ENCODE assay signal across 9 cellular contexts in the genomic region with DNA sequence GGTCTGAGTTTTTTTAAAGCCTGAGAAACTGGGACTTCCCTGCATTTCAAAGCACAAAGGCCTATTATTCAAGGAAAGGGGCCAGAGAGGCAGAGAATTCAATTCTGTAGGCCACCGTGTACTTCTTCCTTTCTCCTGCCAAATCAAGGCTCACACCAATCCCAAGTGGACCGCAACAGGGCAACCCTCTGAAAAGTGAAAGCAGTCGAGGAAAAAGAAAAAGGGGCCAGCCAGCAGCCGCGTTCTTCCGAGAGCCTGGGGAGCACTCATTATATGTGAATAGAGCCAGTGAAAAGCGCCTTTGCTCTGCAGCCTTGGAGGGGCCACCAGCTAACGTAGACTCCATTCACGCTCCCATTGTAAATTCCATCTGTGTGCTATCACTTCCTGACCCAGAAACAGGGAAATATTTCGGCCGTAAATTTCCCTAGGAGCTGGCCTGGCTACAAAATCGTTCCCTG. TPM values are rescaled to one million over a fixed set of nuclear protein-coding genes. Genes with fewer than 3 reads are reported as not detected.
DNase-seq lines count a peak whose midpoint lies in the region; TF ChIP-seq lines count a peak whose summit lies in the region.
"Had no signal": no experiment of that assay in that cellular context is flagged by ENCODE, and none has a peak within 500 bp of the region (broad histone marks: within the 10 kb centered on the region; RNA-seq: fewer than 3 reads in every experiment).

No MANE protein-coding gene starts in this region.

- H3K36me3 ChIP-seq in HUES64 (ENCODE audit: insufficient read depth, low read length) (no peaks in the 10 kb centered on the region), endodermal cell (ENCODE audit: control insufficient read depth, insufficient read depth, low read length) (no peaks in the 10 kb centered on the region)

- peaks cover 13% of the 10 kb centered on the region for H3K4me1 ChIP-seq in HUES64 (ENCODE audit: insufficient read depth, low read length)
- H3K4me1 ChIP-seq in endodermal cell (ENCODE audit: control insufficient read depth, insufficient read depth, low read length), result no peaks in the 10 kb centered on the region

- H3K4me3 ChIP-seq in HUES64 (ENCODE audit: low read length) (peak overlapping the region; percentile 23), endodermal cell (ENCODE audit: low read length) (no peak overlapping the region), lower leg skin (ENCODE audit: low read depth, poor library complexity, severe bottlenecking) (no peak overlapping the region)

- H3K27me3 ChIP-seq in HUES64 (ENCODE audit: insufficient read depth, low read length) (no peaks in the 10 kb centered on the region), endodermal cell (ENCODE audit: control insufficient read depth, insufficient read depth, low read length, poor library complexity, severe bottlenecking) (no peaks in the 10 kb centered on the region)

- H3K9me3 ChIP-seq in HUES64 (ENCODE audit: insufficient read depth, low read depth, low read length), result no peaks in the 10 kb centered on the region
- H3K9me3 ChIP-seq in endodermal cell (ENCODE audit: control insufficient read depth, low read length), result no peaks in the 10 kb centered on the region

- H3K36me3 Mint-ChIP-seq in endodermal cell (ENCODE audit: low read depth), result no peaks in the 10 kb centered on the region

- H3K27ac Mint-ChIP-seq in endodermal cell, result peak overlapping the region; percentile 73
- H3K27ac Mint-ChIP-seq: activated CD8-positive, alpha-beta T cell treated with anti-CD3 and anti-CD28 coated beads for 36 hours had no signal

- DNase-seq in endodermal cell (peak; percentile 66), medulla oblongata (ENCODE audit: extremely low spot score) (peak; percentile 71), superior temporal gyrus (ENCODE audit: extremely low spot score) (peak; percentile 45), germinal center (ENCODE audit: low spot score) (no peak), lower leg skin (ENCODE audit: low spot score in 2 of 2) (no peak), mesenteric fat pad (ENCODE audit: low spot score) (no peak), HPDE6-E6E7 (ENCODE audit: extremely low spot score) (no peak)
- DNase-seq: activated CD8-positive, alpha-beta T cell treated with anti-CD3 and anti-CD28 coated beads for 36 hours had no signal

- H3K27me3 Mint-ChIP-seq in endodermal cell (ENCODE audit: insufficient read depth), result no peaks in the 10 kb centered on the region
- H3K27me3 Mint-ChIP-seq: activated CD8-positive, alpha-beta T cell treated with anti-CD3 and anti-CD28 coated beads for 36 hours had no signal

- intact Hi-C loops in lower leg skin (cut with DNase I; ENCODE audit: low total_unique reads), result no loop called here

- H3K27ac ChIP-seq in HUES64 (ENCODE audit: low read depth, low read length), result peak overlapping the region; percentile 83
- H3K27ac ChIP-seq in endodermal cell (ENCODE audit: low read depth, low read length), result peak overlapping the region; percentile 98

- H3K9me3 Mint-ChIP-seq in endodermal cell, result peaks cover 3% of the 10 kb centered on the region
- H3K9me3 Mint-ChIP-seq: activated CD8-positive, alpha-beta T cell treated with anti-CD3 and anti-CD28 coated beads for 36 hours had no signal

- WGBS in HUES64, result 12% methylated on average over 12 of the region's 12 CpGs
- 18 to 35% methylated on average over 9 to 12 of the region's 12 CpGs for WGBS in endodermal cell (ENCODE audit: insufficient coverage in 1 of 2, insufficient read length in 1 of 2), 2 experiments
- 31 to 32% methylated on average over 12 of the region's 12 CpGs for WGBS in lower leg skin, 2 donors

- no peak for TF ChIP-seq POLR2A in lower leg skin (IDR thresholded peaks at IDR 0.05)

- TF ChIP-seq CTCF in endodermal cell (conservative IDR thresholded peaks at IDR 0.05) (no peak), lower leg skin (IDR thresholded peaks at IDR 0.05) (no peak)

- peaks cover 6% of the 10 kb centered on the region for H3K4me1 Mint-ChIP-seq in endodermal cell

- no peak overlapping the region for H3K4me3 Mint-ChIP-seq in endodermal cell
- H3K4me3 Mint-ChIP-seq: activated CD8-positive, alpha-beta T cell treated with anti-CD3 and anti-CD28 coated beads for 36 hours had no signal

- H3K9ac ChIP-seq in HUES64 (ENCODE audit: low read depth, low read length) (peak overlapping the region; percentile 46; the same call in 1 of the 2 replicates), endodermal cell (ENCODE audit: extremely low read depth, low read length, poor library complexity, severe bottlenecking) (no peak overlapping the region)

RNA-seq across cellular contexts. Expression of gene THUMPD3, which starts 45.9 kb away (rescaled TPM):
- 54.2 TPM for polyA plus RNA-seq in HUES64 (2013, experiment 1 of 2)
- 76.2 TPM for polyA plus RNA-seq in HUES64 (2013, experiment 2 of 2)
- total RNA-seq in endodermal cell, result 10 to 100 TPM; 55.7 to 61.8 TPM
- 58.0 TPM for polyA plus RNA-seq in endodermal cell (2013, experiment 1 of 2)
- 62.1 TPM for polyA plus RNA-seq in endodermal cell (2013, experiment 2 of 2)
- 10 to 100 TPM; 19.8 to 37.6 (median 27.0) TPM for total RNA-seq in lower leg skin
- total RNA-seq in mesenteric fat pad, result 43.0 TPM

Comparison
In these comparisons a context has a peak if more than half of its experiments do, and no peak if none do; other contexts are left out.
1. DNase-seq: peak in endodermal cell (single experiment), medulla oblongata (single experiment) and superior temporal gyrus (single experiment); none in germinal center (single experiment), lower leg skin (0 of 2), mesenteric fat pad (single experiment) and HPDE6-E6E7 (single experiment).